ENCODE assay signal across 29 cellular contexts in genomic region chr2:229081411-229081810, GRCh38.
DNase-seq lines count a peak whose midpoint lies in the region; ATAC-seq and TF ChIP-seq lines count a peak whose summit lies in the region.
"Had no signal": no experiment of that assay in that cellular context is flagged by ENCODE, and none has a peak within 500 bp of the region (broad histone marks: within the 10 kb centered on the region; RNA-seq: fewer than 3 reads in every experiment).

No MANE protein-coding gene starts in this region.

- H3K27me3 ChIP-seq in breast epithelium = no peaks in the 10 kb centered on the region
- H3K27me3 ChIP-seq: Peyer's patch, spleen, tibial nerve had no signal

- H3K4me3 ChIP-seq in breast epithelium = no peak overlapping the region
- H3K4me3 ChIP-seq: Peyer's patch, SK-N-MC, spleen, tibial nerve had no signal

- H3K9me3 Mint-ChIP-seq in MCF 10A (ENCODE audit: unreplicated experiment) (peaks cover under 1% of the 10 kb centered on the region), Calu3 (ENCODE audit: low read depth, unreplicated experiment) (peaks cover 11% of the 10 kb centered on the region)
- H3K9me3 Mint-ChIP-seq: activated naive CD8-positive, alpha-beta T cell treated with anti-CD3 and anti-CD28 coated beads for 36 hours; H9 had no signal

- no peaks in the 10 kb centered on the region for H3K36me3 ChIP-seq in breast epithelium
- H3K36me3 ChIP-seq: Peyer's patch, spleen, tibial nerve had no signal

- H3K4me1 Mint-ChIP-seq in MCF 10A (ENCODE audit: insufficient read depth, unreplicated experiment) = peaks cover 12% of the 10 kb centered on the region
- H3K4me1 Mint-ChIP-seq in Calu3 (ENCODE audit: low read depth, unreplicated experiment) = no peaks in the 10 kb centered on the region
- H3K4me1 Mint-ChIP-seq: activated naive CD8-positive, alpha-beta T cell treated with anti-CD3 and anti-CD28 coated beads for 36 hours; H9; naive B cell; stimulated activated naive CD8-positive, alpha-beta T cell treated with anti-CD3 and anti-CD28 coated beads, Interleukin-15, amount 100 ng/mL, for 72 hours; WTC11 had no signal

- no peak for ATAC-seq in GM19328 (IDR thresholded peaks at IDR 0.05; ENCODE audit: unreplicated experiment)
- ATAC-seq: esophagus mucosa; stimulated activated naive CD8-positive, alpha-beta T cell treated with anti-CD3 and anti-CD28 coated beads, Interleukin-15, amount 100 ng/mL, for 72 hours; WTC11 had no signal

- H3K9me3 ChIP-seq in breast epithelium = peaks cover 0 to 12% of the 10 kb centered on the region in 2 donors
- H3K9me3 ChIP-seq: Peyer's patch had no signal

- intact Hi-C loops in MCF 10A (cut with micrococcal nuclease) = no loop called here
- intact Hi-C loops in breast epithelium (cut with DNase I; ENCODE audit: low total_unique reads) = no loop called here
- intact Hi-C loops in Calu3 (cut with micrococcal nuclease; ENCODE audit: unreplicated experiment) = no loop called here

- H3K36me3 Mint-ChIP-seq in MCF 10A (ENCODE audit: insufficient read depth, unreplicated experiment) (peaks cover 14% of the 10 kb centered on the region), Calu3 (ENCODE audit: insufficient read depth, unreplicated experiment) (no peaks in the 10 kb centered on the region)
- H3K36me3 Mint-ChIP-seq: activated naive CD8-positive, alpha-beta T cell treated with anti-CD3 and anti-CD28 coated beads for 36 hours; naive B cell; WTC11 had no signal

- POLR2A ChIA-PET in MCF 10A (lab: Yijun Ruan, JAX) = interaction anchor here (0.7 to 1.5 kb wide), 3 partner anchors 9 to 1020 kb away, joined by 3 to 4 read pairs (median 3); no protein-coding TSS in a partner anchor

- no peak for TF ChIP-seq CTCF in MCF 10A (IDR thresholded peaks at IDR 0.05; ENCODE audit: unreplicated experiment)
- TF ChIP-seq CTCF in breast epithelium (IDR thresholded peaks at IDR 0.05) = no peak
- no peak for TF ChIP-seq CTCF in Calu3 (IDR thresholded peaks at IDR 0.05; ENCODE audit: unreplicated experiment)

- TF ChIP-seq POLR2A in breast epithelium (IDR thresholded peaks at IDR 0.05) = no peak

- H3K27me3 Mint-ChIP-seq in MCF 10A (ENCODE audit: insufficient read depth, unreplicated experiment) (no peaks in the 10 kb centered on the region), Calu3 (ENCODE audit: unreplicated experiment) (no peaks in the 10 kb centered on the region)
- H3K27me3 Mint-ChIP-seq: naive B cell; stimulated activated naive CD8-positive, alpha-beta T cell treated with anti-CD3 and anti-CD28 coated beads, Interleukin-15, amount 100 ng/mL, for 72 hours had no signal

- BruUV-seq in MCF 10A (replicated peaks; lab: Mats Ljungman, UMichigan) = no TSS peak
- no TSS peak for BruUV-seq in Calu3 (replicated peaks; lab: Mats Ljungman, UMichigan)

- DNase-seq in MCF 10A (ENCODE audit: unreplicated experiment) = peak; percentile 26
- no peak for DNase-seq in breast epithelium (ENCODE audit: low spot score in 2 of 2)
- peak; percentile 20 for DNase-seq in RPMI7951 (ENCODE audit: low read depth)
- DNase-seq in kidney tubule cell (ENCODE audit: low spot score) = peak; percentile 10
- no peak for DNase-seq in Calu3
- no peak for DNase-seq in GM19240 (ENCODE audit: insufficient read length, low spot score)
- no peak for DNase-seq in stimulated activated CD4-positive, alpha-beta T cell treated with anti-CD3 and anti-CD28 coated beads, Interleukin-4, amount 100 ng/mL, for 4 hours
- DNase-seq: activated CD4-positive, alpha-beta T cell treated with anti-CD3 and anti-CD28 coated beads, Interleukin-2, amount 50 U/mL, for 4 hours; activated CD8-positive, alpha-beta memory T cell treated with anti-CD3 and anti-CD28 coated beads, Interleukin-2, amount 50 U/mL, for 4 hours; activated naive CD8-positive, alpha-beta T cell treated with anti-CD3 and anti-CD28 coated beads for 36 hours; cerebellar nuclear complex; H9; mammary epithelial cell; MV-4-11; naive B cell; NCI-H187 treated with DMSO at 0.1 percent for 48 hours; NCI-H446; NK-92 treated with Interleukin-12 subunit alpha and Interleukin-12 subunit beta, amount 100 ng/mL, for 24 hours; nucleus accumbens; Peyer's patch; spleen; stimulated activated CD4-positive, alpha-beta T cell treated with anti-CD3 and anti-CD28 coated beads, Interleukin-4, amount 100 ng/mL, for 1 hour; stimulated activated naive CD8-positive, alpha-beta T cell treated with anti-CD3 and anti-CD28 coated beads, Interleukin-15, amount 100 ng/mL, for 72 hours had no signal

- CTCF ChIA-PET in MCF 10A (lab: Yijun Ruan, JAX) = no interaction called here
- CTCF ChIA-PET in Calu3 (lab: Charles Lee) = no interaction called here

- H3K27ac ChIP-seq in breast epithelium = no peak overlapping the region
- H3K27ac ChIP-seq: Peyer's patch, SK-N-MC, spleen, tibial nerve had no signal

- H3K4me3 Mint-ChIP-seq in MCF 10A (ENCODE audit: unreplicated experiment) = no peak overlapping the region
- no peak overlapping the region for H3K4me3 Mint-ChIP-seq in Calu3 (ENCODE audit: low read depth, unreplicated experiment)
- H3K4me3 Mint-ChIP-seq: activated naive CD8-positive, alpha-beta T cell treated with anti-CD3 and anti-CD28 coated beads for 36 hours; H9; naive B cell; stimulated activated naive CD8-positive, alpha-beta T cell treated with anti-CD3 and anti-CD28 coated beads, Interleukin-15, amount 100 ng/mL, for 72 hours; WTC11 had no signal

- H3K27ac Mint-ChIP-seq in MCF 10A (ENCODE audit: low read depth, unreplicated experiment) (no peak overlapping the region), Calu3 (ENCODE audit: unreplicated experiment) (no peak overlapping the region)
- H3K27ac Mint-ChIP-seq: activated naive CD8-positive, alpha-beta T cell treated with anti-CD3 and anti-CD28 coated beads for 36 hours; activated T-helper 2 cell treated with anti-CD3 and anti-CD28 coated beads, Interferon-gamma antibody, Interleukin-2, Interleukin-4, amounts not matched to agents 10 μg/mL and 5 μg/mL and 100 μg/mL, durations not matched to agents 14 hours and 24 hours and 36 hours; H9; naive B cell; stimulated activated naive CD8-positive, alpha-beta T cell treated with anti-CD3 and anti-CD28 coated beads, Interleukin-15, amount 100 ng/mL, for 72 hours; WTC11 had no signal

- H3K4me1 ChIP-seq in breast epithelium = no peaks in the 10 kb centered on the region
- H3K4me1 ChIP-seq: spleen, tibial nerve had no signal

Comparison
In these comparisons a context has a peak if more than half of its experiments do, and no peak if none do; other contexts are left out.
1. DNase-seq: peak in MCF 10A (single experiment), RPMI7951 (single experiment) and kidney tubule cell (single experiment); none in breast epithelium (0 of 2), Calu3 (single experiment), GM19240 (single experiment) and stimulated activated CD4-positive, alpha-beta T cell treated with anti-CD3 and anti-CD28 coated beads, Interleukin-4, amount 100 ng/mL, for 4 hours (0 of 2).